ENCODE assay signal across 35 cellular contexts in genomic region chrX:71558920-71559319, GRCh38. TPM values are rescaled to one million over a fixed set of nuclear protein-coding genes. Genes with fewer than 3 reads are reported as not detected.
"Had no signal": no experiment of that assay in that cellular context is flagged by ENCODE, and none has a peak within 500 bp of the region (broad histone marks: within the 10 kb centered on the region; RNA-seq: fewer than 3 reads in every experiment).

No MANE protein-coding gene starts in this region.

- H3K9me3 ChIP-seq: esophagus muscularis mucosa, gastrocnemius medialis, heart left ventricle had no signal

- H3K4me1 ChIP-seq: esophagus muscularis mucosa, foreskin keratinocyte, gastrocnemius medialis, heart left ventricle had no signal

- ATAC-seq: activated CD4-positive, alpha-beta T cell treated with anti-CD3 and anti-CD28 coated beads for 36 hours; activated CD8-positive, alpha-beta memory T cell treated with anti-CD3 and anti-CD28 coated beads, Interleukin-2, amount 10 ng/mL, durations not matched to agents 7 days and 5 days; activated CD8-positive, alpha-beta T cell treated with anti-CD3 and anti-CD28 coated beads, Interleukin-2, amount 10 ng/mL, durations not matched to agents 7 days and 5 days; foreskin keratinocyte; gastrocnemius medialis; heart left ventricle had no signal

- H3K27me3 Mint-ChIP-seq: activated CD4-positive, alpha-beta memory T cell treated with anti-CD3 and anti-CD28 coated beads for 36 hours; activated CD4-positive, alpha-beta T cell treated with anti-CD3 and anti-CD28 coated beads for 36 hours; activated CD4-positive, alpha-beta T cell treated with anti-CD3 and anti-CD28 coated beads, Interleukin-2, amount 10 ng/mL, durations not matched to agents 24 days and 14 days; activated CD8-positive, alpha-beta memory T cell treated with anti-CD3 and anti-CD28 coated beads, Interleukin-2, amount 10 ng/mL, durations not matched to agents 7 days and 5 days; activated naive CD8-positive, alpha-beta T cell; central memory CD8-positive, alpha-beta T cell; dendritic cell treated with granulocyte-macrophage colony-stimulating factor and Interleukin-4, amounts not matched to agents 40 ng/mL and 50 ng/mL, for 4 days had no signal

- H3K27me3 ChIP-seq: brain microvascular endothelial cell, esophagus muscularis mucosa, foreskin keratinocyte, gastrocnemius medialis, heart left ventricle had no signal

- H3K9me3 Mint-ChIP-seq: activated CD4-positive, alpha-beta memory T cell treated with anti-CD3 and anti-CD28 coated beads for 36 hours; activated CD4-positive, alpha-beta T cell treated with anti-CD3 and anti-CD28 coated beads, Interleukin-2, amount 10 ng/mL, durations not matched to agents 24 days and 14 days; activated naive CD4-positive, alpha-beta T cell treated with anti-CD3 and anti-CD28 coated beads for 36 hours; activated T-helper 1 cell treated with anti-CD3 and anti-CD28 coated beads, Interleukin-12 subunit alpha, Interleukin-12 subunit beta, Interleukin-2, Interleukin-4 antibody, amounts not matched to agents 30 ng/mL and 10 ng/mL and 1 ng/mL, durations not matched to agents 14 hours and 24 hours and 36 hours; activated T-helper 2 cell treated with anti-CD3 and anti-CD28 coated beads, Interferon-gamma antibody, Interleukin-2, Interleukin-4, amounts not matched to agents 10 μg/mL and 5 μg/mL and 100 μg/mL, durations not matched to agents 14 hours and 24 hours and 36 hours; central memory CD8-positive, alpha-beta T cell; dendritic cell treated with granulocyte-macrophage colony-stimulating factor and Interleukin-4, amounts not matched to agents 40 ng/mL and 50 ng/mL, for 4 days had no signal

- H3K4me3 ChIP-seq: coronary artery, dorsolateral prefrontal cortex, esophagus muscularis mucosa, gastrocnemius medialis, heart left ventricle had no signal

- DNase-seq: activated CD4-positive, alpha-beta memory T cell treated with anti-CD3 and anti-CD28 coated beads for 36 hours; activated CD4-positive, alpha-beta T cell treated with anti-CD3 and anti-CD28 coated beads for 36 hours; activated CD4-positive, alpha-beta T cell treated with anti-CD3 and anti-CD28 coated beads, Interleukin-2, amount 10 ng/mL, durations not matched to agents 24 days and 14 days; activated CD4-positive, CD25-positive, alpha-beta regulatory T cell; activated CD4-positive, CD25-positive, alpha-beta regulatory T cell treated with anti-CD3 and anti-CD28 coated beads, Interleukin-2, amount 50 U/mL, for 72 hours; activated CD8-positive, alpha-beta memory T cell treated with anti-CD3 and anti-CD28 coated beads, Interleukin-2, amount 10 ng/mL, durations not matched to agents 7 days and 5 days; activated CD8-positive, alpha-beta memory T cell treated with anti-CD3 and anti-CD28 coated beads, Interleukin-2, amount 50 U/mL, for 4 hours; activated CD8-positive, alpha-beta T cell treated with anti-CD3 and anti-CD28 coated beads, Interleukin-2, amount 10 ng/mL, durations not matched to agents 7 days and 5 days; activated effector memory CD4-positive, alpha-beta T cell treated with anti-CD3 and anti-CD28 coated beads, Interleukin-2, amount 50 U/mL, for 16 hours; activated naive CD4-positive, alpha-beta T cell treated with anti-CD3 and anti-CD28 coated beads for 36 hours; activated T-cell treated with anti-CD3 and anti-CD28 coated beads, Interleukin-2, amount 50 U/mL, for 1 hour; activated T-cell treated with anti-CD3 and anti-CD28 coated beads, Interleukin-2, amount 50 U/mL, for 48 hours; amniotic stem cell; anterior cingulate cortex; brain microvascular endothelial cell; dorsolateral prefrontal cortex; effector memory CD4-positive, alpha-beta T cell; endodermal cell; foreskin keratinocyte; gastrocnemius medialis; glutamatergic neuron; heart left ventricle; T-helper 1 cell; T-helper 2 cell had no signal

- H3K27ac Mint-ChIP-seq: activated CD4-positive, alpha-beta memory T cell treated with anti-CD3 and anti-CD28 coated beads for 36 hours; activated CD4-positive, alpha-beta T cell treated with anti-CD3 and anti-CD28 coated beads for 36 hours; activated CD4-positive, alpha-beta T cell treated with anti-CD3 and anti-CD28 coated beads, Interleukin-2, amount 10 ng/mL, durations not matched to agents 24 days and 14 days; activated CD8-positive, alpha-beta memory T cell treated with anti-CD3 and anti-CD28 coated beads, Interleukin-2, amount 10 ng/mL, durations not matched to agents 7 days and 5 days; activated CD8-positive, alpha-beta T cell treated with anti-CD3 and anti-CD28 coated beads, Interleukin-2, amount 10 ng/mL, durations not matched to agents 7 days and 5 days; activated naive CD4-positive, alpha-beta T cell treated with anti-CD3 and anti-CD28 coated beads for 36 hours; activated naive CD8-positive, alpha-beta T cell; activated T-helper 2 cell treated with anti-CD3 and anti-CD28 coated beads, Interferon-gamma antibody, Interleukin-2, Interleukin-4, amounts not matched to agents 10 μg/mL and 5 μg/mL and 100 μg/mL, durations not matched to agents 14 hours and 24 hours and 36 hours; dendritic cell treated with granulocyte-macrophage colony-stimulating factor and Interleukin-4, amounts not matched to agents 40 ng/mL and 50 ng/mL, for 4 days; endodermal cell had no signal

- H3K4me1 Mint-ChIP-seq: activated CD4-positive, alpha-beta T cell treated with anti-CD3 and anti-CD28 coated beads for 36 hours; endodermal cell had no signal

- FAIRE-seq: astrocyte, bronchial epithelial cell had no signal

- H3K4me3 Mint-ChIP-seq: activated CD4-positive, alpha-beta memory T cell treated with anti-CD3 and anti-CD28 coated beads for 36 hours; activated CD4-positive, alpha-beta T cell treated with anti-CD3 and anti-CD28 coated beads for 36 hours; activated CD4-positive, alpha-beta T cell treated with anti-CD3 and anti-CD28 coated beads, Interleukin-2, amount 10 ng/mL, durations not matched to agents 24 days and 14 days; activated CD8-positive, alpha-beta memory T cell treated with anti-CD3 and anti-CD28 coated beads, Interleukin-2, amount 10 ng/mL, durations not matched to agents 7 days and 5 days; activated CD8-positive, alpha-beta T cell treated with anti-CD3 and anti-CD28 coated beads, Interleukin-2, amount 10 ng/mL, durations not matched to agents 7 days and 5 days; activated naive CD4-positive, alpha-beta T cell treated with anti-CD3 and anti-CD28 coated beads for 36 hours; activated naive CD8-positive, alpha-beta T cell; activated T-helper 1 cell treated with anti-CD3 and anti-CD28 coated beads, Interleukin-12 subunit alpha, Interleukin-12 subunit beta, Interleukin-2, Interleukin-4 antibody, amounts not matched to agents 30 ng/mL and 10 ng/mL and 1 ng/mL, durations not matched to agents 14 hours and 24 hours and 36 hours; central memory CD8-positive, alpha-beta T cell; dendritic cell treated with granulocyte-macrophage colony-stimulating factor and Interleukin-4, amounts not matched to agents 40 ng/mL and 50 ng/mL, for 4 days; endodermal cell had no signal

- H3K27ac ChIP-seq: brain microvascular endothelial cell, coronary artery, dorsolateral prefrontal cortex, esophagus muscularis mucosa, foreskin keratinocyte, gastrocnemius medialis, heart left ventricle had no signal

RNA-seq across cellular contexts. Expression of gene CXCR3, which starts 59.4 kb away (rescaled TPM):
- total RNA-seq: astrocyte, bronchial epithelial cell, cerebellum, endodermal cell, epithelial cell of proximal tubule, foreskin keratinocyte, gastrocnemius medialis had no signal
- polyA plus RNA-seq: foreskin keratinocyte had no signal
